Comparison of ENCODE assay signal across 19 cellular contexts in genomic region chr15:94360251-94360671, GRCh38.
"Had no signal": no experiment of that assay in that cellular context is flagged by ENCODE, and none has a peak within 500 bp of the region (broad histone marks: within the 10 kb centered on the region; RNA-seq: fewer than 3 reads in every experiment).

No MANE protein-coding gene starts in this region.

- DNase-seq: activated naive CD4-positive, alpha-beta T cell; aorta; effector CD8-positive, alpha-beta T cell; foreskin keratinocyte; left ventricle myocardium superior; mammary epithelial cell; midbrain; occipital lobe; small intestine; stimulated activated CD4-positive, alpha-beta T cell treated with anti-CD3 and anti-CD28 coated beads, Interleukin-15, amount 100 ng/mL, for 24 hours; stimulated activated naive CD4-positive, alpha-beta T cell had no signal

- H3K27me3 ChIP-seq: foreskin keratinocyte, vagina had no signal

- H3K36me3 Mint-ChIP-seq: brain, type B pancreatic cell had no signal

- ATAC-seq: foreskin keratinocyte, left ventricle myocardium superior, sciatic nerve, SK-N-SH treated with all-trans-retinoic acid at 6 μM for 48 hours had no signal

- H3K9me3 ChIP-seq: thoracic aorta, vagina had no signal

- H3K36me3 ChIP-seq: thoracic aorta, vagina had no signal

- H3K4me1 ChIP-seq: foreskin keratinocyte, vagina had no signal

- H3K27me3 Mint-ChIP-seq: dendritic cell treated with granulocyte-macrophage colony-stimulating factor and Interleukin-4, amounts not matched to agents 40 ng/mL and 50 ng/mL, for 4 days; type B pancreatic cell had no signal

- H3K27ac ChIP-seq: foreskin keratinocyte, thoracic aorta, vagina had no signal

- H3K4me3 Mint-ChIP-seq: activated T-helper 1 cell treated with anti-CD3 and anti-CD28 coated beads, Interleukin-12 subunit alpha, Interleukin-12 subunit beta, Interleukin-2, Interleukin-4 antibody, amounts not matched to agents 30 ng/mL and 10 ng/mL and 1 ng/mL, durations not matched to agents 14 hours and 24 hours and 36 hours; brain; dendritic cell treated with granulocyte-macrophage colony-stimulating factor and Interleukin-4, amounts not matched to agents 40 ng/mL and 50 ng/mL, for 4 days; type B pancreatic cell had no signal

- H3K9me3 Mint-ChIP-seq: activated T-helper 1 cell treated with anti-CD3 and anti-CD28 coated beads, Interleukin-12 subunit alpha, Interleukin-12 subunit beta, Interleukin-2, Interleukin-4 antibody, amounts not matched to agents 30 ng/mL and 10 ng/mL and 1 ng/mL, durations not matched to agents 14 hours and 24 hours and 36 hours; brain; dendritic cell treated with granulocyte-macrophage colony-stimulating factor and Interleukin-4, amounts not matched to agents 40 ng/mL and 50 ng/mL, for 4 days; type B pancreatic cell had no signal

- H3K27ac Mint-ChIP-seq: activated T-helper 1 cell treated with anti-CD3 and anti-CD28 coated beads, Interleukin-12 subunit alpha, Interleukin-12 subunit beta, Interleukin-2, Interleukin-4 antibody, amounts not matched to agents 30 ng/mL and 10 ng/mL and 1 ng/mL, durations not matched to agents 14 hours and 24 hours and 36 hours; dendritic cell treated with granulocyte-macrophage colony-stimulating factor and Interleukin-4, amounts not matched to agents 40 ng/mL and 50 ng/mL, for 4 days; type B pancreatic cell had no signal

- H3K4me3 ChIP-seq: thoracic aorta, vagina had no signal
